In the genomic region with DNA sequence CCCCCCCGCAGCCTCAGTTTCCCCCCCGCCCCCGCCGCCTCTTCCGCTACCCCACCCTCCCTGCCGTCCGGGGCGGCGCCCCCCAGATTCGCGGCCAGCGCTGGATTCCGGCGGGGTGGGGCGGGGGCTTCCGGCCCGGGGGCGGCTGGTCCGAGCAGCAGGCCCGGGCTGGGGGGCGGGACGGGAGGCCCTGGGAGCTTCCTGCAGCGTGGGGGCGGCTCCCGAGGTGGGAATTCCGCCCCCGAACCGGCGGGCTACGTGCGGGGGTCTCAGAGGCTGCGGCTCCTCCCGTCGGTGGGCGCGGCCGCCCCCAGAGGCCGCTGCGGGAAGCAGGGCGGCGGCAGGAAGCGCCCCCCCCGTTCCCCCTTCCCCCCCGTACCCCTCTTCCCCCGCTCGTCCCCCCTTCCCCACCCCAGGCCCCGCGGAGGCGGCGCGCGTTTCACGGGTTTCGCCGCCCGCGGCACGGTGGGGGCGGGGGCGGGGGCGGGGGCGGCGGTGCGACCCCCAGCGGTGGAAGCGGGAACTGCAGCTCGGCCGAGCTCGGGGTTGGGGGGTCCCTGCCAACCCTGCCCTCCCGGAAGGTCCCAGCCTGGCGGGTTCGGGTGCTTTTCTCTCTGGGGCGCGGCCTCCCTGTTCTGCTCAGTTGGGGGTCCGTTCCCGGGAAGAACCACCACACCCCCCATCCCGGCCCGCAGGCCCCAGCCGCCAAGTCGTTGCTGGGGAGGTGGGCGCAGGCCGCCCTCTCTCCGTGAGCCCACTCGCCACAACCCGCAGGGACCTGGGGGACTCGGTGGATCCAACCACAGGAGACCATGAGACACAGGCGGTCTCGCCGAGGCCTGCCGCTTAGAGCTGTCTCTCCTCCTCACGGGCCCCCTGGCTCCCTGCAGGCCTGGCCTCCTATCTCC, we compare ENCODE assay signal across 8 cellular contexts.
DNase-seq lines count a peak whose midpoint lies in the region; ATAC-seq and TF ChIP-seq lines count a peak whose summit lies in the region.

No MANE protein-coding gene starts in this region.

- no peaks in the 10 kb centered on the region for H3K36me3 Mint-ChIP-seq in naive thymus-derived CD8-positive, alpha-beta T cell

- H3K4me1 ChIP-seq in thyroid gland: peaks cover 22 to 78% of the 10 kb centered on the region in 2 donors

- H3K4me1 Mint-ChIP-seq in naive thymus-derived CD8-positive, alpha-beta T cell: peaks cover 4 to 47% (median 30%) of the 10 kb centered on the region in 4 donors

- no peaks in the 10 kb centered on the region for H3K9me3 ChIP-seq in thyroid gland

- POLR2A ChIA-PET in GM10248 (lab: Yijun Ruan, JAX): no interaction called here
- POLR2A ChIA-PET in naive thymus-derived CD8-positive, alpha-beta T cell (lab: Charles Lee): interaction anchor here (0.9 to 9.4 kb wide), 10 partner anchors 11 to 127 kb away, joined by 3 to 112 read pairs (median 10); partner anchors contain the start of genes FAAP20 and SKI

- intact Hi-C loops in thyroid gland (cut with DNase I): loop anchor here (5.0 to 10.0 kb wide), 3 partner anchors 70 to 103 kb away; no protein-coding TSS in a partner anchor

- TF ChIP-seq CTCF in GM10248 (IDR thresholded peaks at IDR 0.05; ENCODE audit: control extremely low read depth, extremely low read depth, low read depth, missing control alignments) (peak; percentile 64), thyroid gland (IDR thresholded peaks at IDR 0.05) (peak; percentile 45 to 100 (median 79))

- H3K27ac Mint-ChIP-seq in naive thymus-derived CD8-positive, alpha-beta T cell: peak overlapping the region in 9 of 10 donors; percentile 48 to 92 (median 85)

- no peaks in the 10 kb centered on the region for H3K9me3 Mint-ChIP-seq in naive thymus-derived CD8-positive, alpha-beta T cell

- no peak for TF ChIP-seq POLR2A in thyroid gland (IDR thresholded peaks at IDR 0.05)

- WGBS in thyroid gland, 2 donors: 0% methylated on average over 2 of the region's 91 CpGs; no CpG with 5 or more reads in 1 of the 2 donors

- no peaks in the 10 kb centered on the region for H3K27me3 Mint-ChIP-seq in naive thymus-derived CD8-positive, alpha-beta T cell

- peak overlapping the region in 2 of 3 donors; percentile 32 to 71 for H3K4me3 ChIP-seq in thyroid gland (replicated peaks in 1 of 3)

- DNase-seq in GM10248 (ENCODE audit: extremely low spot score) (peak; percentile 88), NCI-H1694 (lab: John Stamatoyannopoulos, UW) (peak; percentile 48), epithelial cell of prostate (ENCODE audit: low read depth, low spot score) (no peak), thyroid gland (peak; percentile 56 to 65)
- DNase-seq in activated CD8-positive, alpha-beta memory T cell treated with anti-CD3 and anti-CD28 coated beads for 48 hours (ENCODE audit: low read depth in 2 of 3, low spot score in 2 of 3): peak in 2 of 3 experiments; percentile 29 to 52
- DNase-seq in naive thymus-derived CD8-positive, alpha-beta T cell: peak; percentile 65 to 86 (median 76)

- peak; percentile 44 to 62 for ATAC-seq in naive thymus-derived CD8-positive, alpha-beta T cell
- ATAC-seq in HG02623 (IDR thresholded peaks at IDR 0.05; ENCODE audit: unreplicated experiment) (no peak), GM18861 (IDR thresholded peaks at IDR 0.05; ENCODE audit: unreplicated experiment) (no peak)

- CTCF ChIA-PET in GM10248 (lab: Yijun Ruan, JAX): interaction anchor here (0.6 to 2.3 kb wide), 19 partner anchors 8 to 210 kb away, joined by 3 to 16 read pairs (median 4); partner anchors contain the start of gene FAAP20

- H3K36me3 ChIP-seq in thyroid gland: no peaks in the 10 kb centered on the region

- H3K4me3 Mint-ChIP-seq in naive thymus-derived CD8-positive, alpha-beta T cell: peak overlapping the region; percentile 36 to 77 (median 69)

- H3K27me3 ChIP-seq in thyroid gland: no peaks in the 10 kb centered on the region

- H3K27ac ChIP-seq in epithelial cell of prostate (peak overlapping the region; percentile 46), thyroid gland (peak overlapping the region; percentile 95 to 96 (median 96))

Comparison
In these comparisons a context has a peak if more than half of its experiments do, and no peak if none do; other contexts are left out.
1. ATAC-seq: peak in naive thymus-derived CD8-positive, alpha-beta T cell (2 of 2); none in HG02623 (single experiment) and GM18861 (single experiment).